1 cellular context compared by ENCODE assay signal in the genomic region with DNA sequence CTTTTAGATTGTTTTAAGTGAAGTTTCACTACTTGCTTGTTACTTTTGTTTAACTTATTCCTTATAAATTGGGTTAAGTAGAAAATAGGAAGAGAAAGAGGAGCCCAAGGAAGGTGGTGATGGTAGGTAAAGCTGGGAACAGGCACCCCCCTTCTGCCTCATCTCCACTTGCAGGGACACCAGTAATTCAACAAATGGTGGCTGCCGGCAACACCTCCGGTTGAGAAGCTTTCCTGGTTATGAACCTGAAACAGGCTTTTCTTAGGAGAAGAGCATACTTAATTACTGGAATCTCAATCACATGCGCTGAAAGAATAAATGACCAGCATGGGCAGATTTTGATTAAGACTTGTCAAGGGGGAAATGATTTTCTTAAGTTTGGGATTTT.
TF ChIP-seq lines count a peak whose summit lies in the region.

No MANE protein-coding gene starts in this region.

TF ChIP-seq in SK-N-SH, 30 proteins besides CTCF, POLR2A, EP300 and RAD21 (continued from another document):
- TF ChIP-seq, protein P1, sequence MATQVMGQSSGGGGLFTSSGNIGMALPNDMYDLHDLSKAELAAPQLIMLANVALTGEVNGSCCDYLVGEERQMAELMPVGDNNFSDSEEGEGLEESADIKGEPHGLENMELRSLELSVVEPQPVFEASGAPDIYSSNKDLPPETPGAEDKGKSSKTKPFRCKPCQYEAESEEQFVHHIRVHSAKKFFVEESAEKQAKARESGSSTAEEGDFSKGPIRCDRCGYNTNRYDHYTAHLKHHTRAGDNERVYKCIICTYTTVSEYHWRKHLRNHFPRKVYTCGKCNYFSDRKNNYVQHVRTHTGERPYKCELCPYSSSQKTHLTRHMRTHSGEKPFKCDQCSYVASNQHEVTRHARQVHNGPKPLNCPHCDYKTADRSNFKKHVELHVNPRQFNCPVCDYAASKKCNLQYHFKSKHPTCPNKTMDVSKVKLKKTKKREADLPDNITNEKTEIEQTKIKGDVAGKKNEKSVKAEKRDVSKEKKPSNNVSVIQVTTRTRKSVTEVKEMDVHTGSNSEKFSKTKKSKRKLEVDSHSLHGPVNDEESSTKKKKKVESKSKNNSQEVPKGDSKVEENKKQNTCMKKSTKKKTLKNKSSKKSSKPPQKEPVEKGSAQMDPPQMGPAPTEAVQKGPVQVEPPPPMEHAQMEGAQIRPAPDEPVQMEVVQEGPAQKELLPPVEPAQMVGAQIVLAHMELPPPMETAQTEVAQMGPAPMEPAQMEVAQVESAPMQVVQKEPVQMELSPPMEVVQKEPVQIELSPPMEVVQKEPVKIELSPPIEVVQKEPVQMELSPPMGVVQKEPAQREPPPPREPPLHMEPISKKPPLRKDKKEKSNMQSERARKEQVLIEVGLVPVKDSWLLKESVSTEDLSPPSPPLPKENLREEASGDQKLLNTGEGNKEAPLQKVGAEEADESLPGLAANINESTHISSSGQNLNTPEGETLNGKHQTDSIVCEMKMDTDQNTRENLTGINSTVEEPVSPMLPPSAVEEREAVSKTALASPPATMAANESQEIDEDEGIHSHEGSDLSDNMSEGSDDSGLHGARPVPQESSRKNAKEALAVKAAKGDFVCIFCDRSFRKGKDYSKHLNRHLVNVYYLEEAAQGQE (IDR thresholded peaks at IDR 0.05; ENCODE audit: low read depth, low read length) = no peak
- TF ChIP-seq POLR2AphosphoS5 (IDR thresholded peaks at IDR 0.05; ENCODE audit: low read depth, low read length) = no peak
- no peak for TF ChIP-seq ELF1 (IDR thresholded peaks at IDR 0.05)
- TF ChIP-seq, protein P2, sequence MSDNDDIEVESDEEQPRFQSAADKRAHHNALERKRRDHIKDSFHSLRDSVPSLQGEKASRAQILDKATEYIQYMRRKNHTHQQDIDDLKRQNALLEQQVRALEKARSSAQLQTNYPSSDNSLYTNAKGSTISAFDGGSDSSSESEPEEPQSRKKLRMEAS (IDR thresholded peaks at IDR 0.05; ENCODE audit: low read depth) = no peak
- TF ChIP-seq EZH2phosphoT487 (IDR thresholded peaks at IDR 0.05; ENCODE audit: borderline replicate concordance, low read depth) = no peak
- TF ChIP-seq, protein P3, sequence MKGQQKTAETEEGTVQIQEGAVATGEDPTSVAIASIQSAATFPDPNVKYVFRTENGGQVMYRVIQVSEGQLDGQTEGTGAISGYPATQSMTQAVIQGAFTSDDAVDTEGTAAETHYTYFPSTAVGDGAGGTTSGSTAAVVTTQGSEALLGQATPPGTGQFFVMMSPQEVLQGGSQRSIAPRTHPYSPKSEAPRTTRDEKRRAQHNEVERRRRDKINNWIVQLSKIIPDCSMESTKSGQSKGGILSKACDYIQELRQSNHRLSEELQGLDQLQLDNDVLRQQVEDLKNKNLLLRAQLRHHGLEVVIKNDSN (IDR thresholded peaks at IDR 0.05; ENCODE audit: borderline replicate concordance, low read depth) = no peak
- TF ChIP-seq FOSL2 (IDR thresholded peaks at IDR 0.05; ENCODE audit: borderline replicate concordance, low read depth) = no peak
